In genomic region chr1:39115271-39116110, GRCh38 we compare ENCODE assay signal across 14 cellular contexts.
DNase-seq lines count a peak whose midpoint lies in the region; ATAC-seq and TF ChIP-seq lines count a peak whose summit lies in the region.
"Had no signal": no experiment of that assay in that cellular context is flagged by ENCODE, and none has a peak within 500 bp of the region (broad histone marks: within the 10 kb centered on the region; RNA-seq: fewer than 3 reads in every experiment).

No MANE protein-coding gene starts in this region.

- H3K27me3 ChIP-seq in stomach: no peaks in the 10 kb centered on the region

- no peak for TF ChIP-seq EP300 in stomach (IDR thresholded peaks at IDR 0.05)

- ATAC-seq in activated naive CD4-positive, alpha-beta T cell treated with anti-CD3 and anti-CD28 coated beads, Interleukin-2, amount 50 U/mL, for 72 hours: peak; percentile 85 to 91
- no peak for ATAC-seq in GM21825 (IDR thresholded peaks at IDR 0.05; ENCODE audit: unreplicated experiment)

- no peak for DNase-seq in activated naive CD4-positive, alpha-beta T cell treated with anti-CD3 and anti-CD28 coated beads, Interleukin-2, amount 50 U/mL, for 72 hours (ENCODE audit: low spot score in 2 of 2)
- no peak for DNase-seq in activated naive CD4-positive, alpha-beta T cell (lab: John Stamatoyannopoulos, UW)
- DNase-seq in RKO (ENCODE audit: low spot score) (peak; percentile 29), hepatic stellate cell (ENCODE audit: low spot score) (peak; percentile 51), stomach (no peak), AML-193 (lab: John Stamatoyannopoulos, UW) (no peak), retina (no peak)
- DNase-seq: activated naive CD4-positive, alpha-beta T cell treated with anti-CD3 and anti-CD28 coated beads, Interleukin-2, amount 50 U/mL, for 16 hours; CD4-positive, alpha-beta T cell; effector CD8-positive, alpha-beta T cell; H7; NCI-H1105 treated with DMSO at 0.1 percent for 48 hours had no signal

- peaks cover 33 to 78% (median 59%) of the 10 kb centered on the region in 4 donors for H3K4me1 ChIP-seq in stomach

- no peaks in the 10 kb centered on the region for H3K9me3 ChIP-seq in stomach

- no peaks in the 10 kb centered on the region for H3K36me3 Mint-ChIP-seq in activated naive CD4-positive, alpha-beta T cell treated with anti-CD3 and anti-CD28 coated beads, Interleukin-2, amount 50 U/mL, for 72 hours

- no peak overlapping the region for H3K27ac Mint-ChIP-seq in activated naive CD4-positive, alpha-beta T cell treated with anti-CD3 and anti-CD28 coated beads, Interleukin-2, amount 50 U/mL, for 72 hours
- H3K27ac Mint-ChIP-seq: CD4-positive, alpha-beta T cell; nephron had no signal

- TF ChIP-seq CTCF in stomach (IDR thresholded peaks at IDR 0.05): no peak

- no peaks in the 10 kb centered on the region for H3K36me3 ChIP-seq in stomach

- no peaks in the 10 kb centered on the region for H3K9me3 Mint-ChIP-seq in activated naive CD4-positive, alpha-beta T cell treated with anti-CD3 and anti-CD28 coated beads, Interleukin-2, amount 50 U/mL, for 72 hours
- H3K9me3 Mint-ChIP-seq: CD4-positive, alpha-beta T cell; nephron had no signal

- peak overlapping the region in 4 of 5 donors; percentile 0 to 53 (median 18) for H3K27ac ChIP-seq in stomach

- WGBS in stomach, 5 donors: 66 to 80% (median 76%) methylated on average over 4 of the region's 4 CpGs

- TF ChIP-seq POLR2A in stomach (IDR thresholded peaks at IDR 0.05): no peak

- H3K4me3 ChIP-seq in stomach: no peak overlapping the region

- intact Hi-C loops in stomach (cut with DNase I; ENCODE audit: low total_unique reads): no loop called here

Comparison
In these comparisons a context has a peak if more than half of its experiments do, and no peak if none do; other contexts are left out.
1. DNase-seq: peak in RKO (single experiment) and hepatic stellate cell (single experiment); none in activated naive CD4-positive, alpha-beta T cell treated with anti-CD3 and anti-CD28 coated beads, Interleukin-2, amount 50 U/mL, for 72 hours (0 of 2), activated naive CD4-positive, alpha-beta T cell (0 of 4), stomach (single experiment), AML-193 (0 of 2) and retina (single experiment).